Comparison of ENCODE assay signal across 8 cellular contexts in the genomic region with DNA sequence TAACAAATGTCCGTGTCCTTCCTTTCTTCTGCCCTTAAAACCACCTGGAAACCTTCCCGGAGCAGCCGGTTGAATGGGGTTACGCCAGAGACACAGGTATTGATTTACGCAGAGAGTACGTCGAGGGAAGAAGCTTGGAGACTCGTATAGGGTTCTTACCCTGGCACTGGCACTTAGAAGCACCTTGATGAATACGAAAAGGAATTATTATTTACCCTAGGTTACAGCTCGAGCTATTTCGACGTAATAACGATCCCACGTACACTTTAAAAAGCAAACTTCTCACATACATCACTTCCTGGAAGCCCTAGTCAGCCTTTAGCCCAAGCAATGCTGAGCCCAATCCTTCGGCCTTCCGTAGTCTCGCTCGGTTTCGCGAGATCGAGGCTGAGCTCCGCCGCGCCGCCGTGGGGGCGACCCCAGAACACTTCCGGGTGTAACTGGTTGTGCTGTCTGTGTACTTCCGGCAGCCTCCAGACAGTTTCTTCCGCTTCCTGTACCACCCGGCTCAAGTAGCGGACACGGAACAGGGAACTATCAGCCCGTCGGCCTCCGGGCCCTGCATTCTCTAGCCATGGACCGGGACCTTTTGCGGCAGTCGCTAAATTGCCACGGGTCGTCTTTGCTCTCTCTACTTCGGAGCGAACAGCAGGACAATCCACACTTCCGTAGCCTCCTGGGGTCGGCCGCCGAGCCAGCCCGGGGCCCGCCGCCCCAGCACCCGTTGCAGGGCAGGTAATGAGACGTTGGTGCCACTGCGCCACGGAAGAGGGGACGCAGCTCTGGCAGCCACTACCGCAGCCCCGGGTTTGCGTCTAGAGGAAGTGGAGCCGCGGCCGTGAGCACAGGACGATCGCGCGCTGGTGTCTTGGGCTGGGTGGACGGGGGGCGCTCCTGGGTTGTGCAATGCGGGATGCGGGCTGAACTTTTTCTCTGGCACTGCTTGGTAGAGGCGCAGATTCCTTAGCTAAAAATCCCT. TPM values are rescaled to one million over a fixed set of nuclear protein-coding genes. Genes with fewer than 3 reads are reported as not detected.
DNase-seq lines count a peak whose midpoint lies in the region; ATAC-seq and TF ChIP-seq lines count a peak whose summit lies in the region.

A gene with protein sequence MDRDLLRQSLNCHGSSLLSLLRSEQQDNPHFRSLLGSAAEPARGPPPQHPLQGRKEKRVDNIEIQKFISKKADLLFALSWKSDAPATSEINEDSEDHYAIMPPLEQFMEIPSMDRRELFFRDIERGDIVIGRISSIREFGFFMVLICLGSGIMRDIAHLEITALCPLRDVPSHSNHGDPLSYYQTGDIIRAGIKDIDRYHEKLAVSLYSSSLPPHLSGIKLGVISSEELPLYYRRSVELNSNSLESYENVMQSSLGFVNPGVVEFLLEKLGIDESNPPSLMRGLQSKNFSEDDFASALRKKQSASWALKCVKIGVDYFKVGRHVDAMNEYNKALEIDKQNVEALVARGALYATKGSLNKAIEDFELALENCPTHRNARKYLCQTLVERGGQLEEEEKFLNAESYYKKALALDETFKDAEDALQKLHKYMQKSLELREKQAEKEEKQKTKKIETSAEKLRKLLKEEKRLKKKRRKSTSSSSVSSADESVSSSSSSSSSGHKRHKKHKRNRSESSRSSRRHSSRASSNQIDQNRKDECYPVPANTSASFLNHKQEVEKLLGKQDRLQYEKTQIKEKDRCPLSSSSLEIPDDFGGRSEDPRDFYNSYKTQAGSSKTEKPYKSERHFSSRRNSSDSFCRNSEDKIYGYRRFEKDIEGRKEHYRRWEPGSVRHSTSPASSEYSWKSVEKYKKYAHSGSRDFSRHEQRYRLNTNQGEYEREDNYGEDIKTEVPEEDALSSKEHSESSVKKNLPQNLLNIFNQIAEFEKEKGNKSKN (plus strand): TSS at position 476 of the 979 bp plus-strand sequence. CDS start 99 bp downstream, at position 575.

- DNase-seq in Daoy (ENCODE audit: low read depth) (peak; percentile 96), Karpas-422 (peak; percentile 97), RPMI8226 (peak; percentile 97), fibroblast of mammary gland (ENCODE audit: low read depth) (peak; percentile 96)
- peak; percentile 86 to 87 for DNase-seq in activated T-helper 1 cell treated with anti-CD3 and anti-CD28 coated beads, Interleukin-2, amount 50 U/mL, for 16 hours (ENCODE audit: low read depth in 1 of 2, low spot score in 1 of 2)
- peak; percentile 78 to 96 (median 92) for DNase-seq in naive thymus-derived CD8-positive, alpha-beta T cell
- DNase-seq in stimulated activated naive CD4-positive, alpha-beta T cell (lab: John Stamatoyannopoulos, UW), result peak; percentile 84 to 93 (median 89)

- peak within 1 kb of the TSS; percentile 86 for H3K27ac ChIP-seq in Karpas-422 (ENCODE audit: low read length)

- POLR2A ChIA-PET in naive thymus-derived CD8-positive, alpha-beta T cell (lab: Charles Lee), result interaction anchor here (0.9 to 2.5 kb wide), 11 partner anchors 8 to 1454 kb away, joined by 3 to 19 read pairs (median 4); partner anchors contain the start of genes DNAJC19, FXR1, MRPL47 and NDUFB5

- peak within 1 kb of the TSS; percentile 93 to 99 (median 98) for H3K27ac Mint-ChIP-seq in naive thymus-derived CD8-positive, alpha-beta T cell

- H3K4me3 ChIP-seq in Karpas-422 (ENCODE audit: low read length) (peak within 1 kb of the TSS; percentile 89), fibroblast of mammary gland (ENCODE audit: control insufficient read depth, low read depth, low read length) (peak within 1 kb of the TSS; percentile 89)

- H3K9me2 ChIP-seq in Karpas-422 (replicated peaks; ENCODE audit: insufficient read depth, low read length), result no peaks in the 10 kb centered on the region

- H3K9me3 ChIP-seq in Karpas-422 (ENCODE audit: low read length), result no peaks in the 10 kb centered on the region

- ATAC-seq in GM21825 (IDR thresholded peaks at IDR 0.05; ENCODE audit: unreplicated experiment), result peak; percentile 96
- ATAC-seq in naive thymus-derived CD8-positive, alpha-beta T cell, result peak; percentile 88 to 92

- H3K36me3 Mint-ChIP-seq in naive thymus-derived CD8-positive, alpha-beta T cell, result peaks cover 3 to 46% (median 24%) of the 10 kb centered on the region in 3 donors

- peak within 1 kb of the TSS; percentile 90 for H3K9ac ChIP-seq in Karpas-422 (ENCODE audit: low read length)

- TF ChIP-seq CTCF in fibroblast of mammary gland (conservative IDR thresholded peaks at IDR 0.05; ENCODE audit: control insufficient read depth, insufficient read depth, low read depth, low read length), result no peak

- peaks cover 39% of the 10 kb centered on the region for H3K79me2 ChIP-seq in Karpas-422 (ENCODE audit: low read length)

- peak within 1 kb of the TSS; percentile 68 for H2AFZ ChIP-seq in Karpas-422 (ENCODE audit: low read length)

- peaks cover 20% of the 10 kb centered on the region for H3K4me1 ChIP-seq in Karpas-422 (ENCODE audit: low read length)

- peaks cover 4 to 28% (median 14%) of the 10 kb centered on the region in 5 donors for H3K27me3 Mint-ChIP-seq in naive thymus-derived CD8-positive, alpha-beta T cell

- peak within 1 kb of the TSS; percentile 80 for H3K4me2 ChIP-seq in Karpas-422 (ENCODE audit: low read depth, low read length, poor library complexity, severe bottlenecking)

- H3K27me3 ChIP-seq in Karpas-422 (ENCODE audit: low read length), result no peaks in the 10 kb centered on the region

- peaks cover 8% of the 10 kb centered on the region; the same call in 1 of the 2 replicates for H4K20me1 ChIP-seq in Karpas-422 (ENCODE audit: insufficient read depth, low read depth, low read length)

- H3K36me3 ChIP-seq in Karpas-422 (ENCODE audit: insufficient read depth, low read length), result peaks cover 35% of the 10 kb centered on the region

- H3K4me1 Mint-ChIP-seq in naive thymus-derived CD8-positive, alpha-beta T cell, result peaks cover 3 to 49% (median 43%) of the 10 kb centered on the region in 4 donors

- H3K4me3 Mint-ChIP-seq in naive thymus-derived CD8-positive, alpha-beta T cell, result peak within 1 kb of the TSS; percentile 87 to 99 (median 95)

- peaks cover 0 to 13% (median 3%) of the 10 kb centered on the region in 9 donors for H3K9me3 Mint-ChIP-seq in naive thymus-derived CD8-positive, alpha-beta T cell

RNA-seq across cellular contexts. Expression of the gene that starts here (rescaled TPM):
- 41.4 and 65.6 TPM in 2 replicates for total RNA-seq in Daoy (2014; rRNA removed; shearing (Covaris generic))
- 54.8 and 99.9 TPM in 2 replicates for total RNA-seq in Karpas-422 (2014; rRNA removed; shearing (Covaris generic); ENCODE audit: low replicate concordance)
- total RNA-seq in naive thymus-derived CD8-positive, alpha-beta T cell, result 100 to 1,000 TPM; 182 to 184 TPM
- polyA plus RNA-seq in naive thymus-derived CD8-positive, alpha-beta T cell, result 10 to 100 TPM; 13.7 to 26.7 (median 21.4) TPM

Comparison
In these comparisons a context has a peak if more than half of its experiments do, and no peak if none do; other contexts are left out.
1. Peak in every context shown above with its lines: DNase-seq, ATAC-seq, H3K4me3 ChIP-seq and H3K27ac ChIP-seq.